ENCODE assay signal across 16 cellular contexts in genomic region chr6:900716-901605, GRCh38.
"Had no signal": no experiment of that assay in that cellular context is flagged by ENCODE, and none has a peak within 500 bp of the region (broad histone marks: within the 10 kb centered on the region; RNA-seq: fewer than 3 reads in every experiment).

No MANE protein-coding gene starts in this region.

- H3K9me3 ChIP-seq: tibial artery, vagina had no signal

- H3K36me3 ChIP-seq: tibial artery, vagina had no signal

- H3K4me3 ChIP-seq: tibial artery, vagina had no signal

- H3K27ac ChIP-seq: tibial artery, vagina had no signal

- ATAC-seq: activated CD8-positive, alpha-beta T cell treated with anti-CD3 and anti-CD28 coated beads for 36 hours; stimulated activated effector memory CD8-positive, alpha-beta T cell treated with anti-CD3 and anti-CD28 coated beads, Interleukin-12 subunit alpha, Interleukin-12 subunit beta, amount 100 ng/mL, for 72 hours had no signal

- FAIRE-seq: frontal cortex had no signal

- H3K27me3 ChIP-seq: vagina had no signal

- DNase-seq: activated CD4-positive, alpha-beta T cell treated with anti-CD3 and anti-CD28 coated beads for 4 hours; activated CD8-positive, alpha-beta T cell treated with anti-CD3 and anti-CD28 coated beads for 36 hours; activated gamma-delta T cell; activated T-cell treated with anti-CD3 and anti-CD28 coated beads, Interleukin-2, amount 50 U/mL, for 48 hours; amniotic stem cell; cortex of kidney; effector CD8-positive, alpha-beta T cell; head of caudate nucleus; mesenchymal stem cell; nephron progenitor cell; occipital lobe; T-helper 2 cell; tibial artery had no signal
